9 cellular contexts compared by ENCODE assay signal in the genomic region with DNA sequence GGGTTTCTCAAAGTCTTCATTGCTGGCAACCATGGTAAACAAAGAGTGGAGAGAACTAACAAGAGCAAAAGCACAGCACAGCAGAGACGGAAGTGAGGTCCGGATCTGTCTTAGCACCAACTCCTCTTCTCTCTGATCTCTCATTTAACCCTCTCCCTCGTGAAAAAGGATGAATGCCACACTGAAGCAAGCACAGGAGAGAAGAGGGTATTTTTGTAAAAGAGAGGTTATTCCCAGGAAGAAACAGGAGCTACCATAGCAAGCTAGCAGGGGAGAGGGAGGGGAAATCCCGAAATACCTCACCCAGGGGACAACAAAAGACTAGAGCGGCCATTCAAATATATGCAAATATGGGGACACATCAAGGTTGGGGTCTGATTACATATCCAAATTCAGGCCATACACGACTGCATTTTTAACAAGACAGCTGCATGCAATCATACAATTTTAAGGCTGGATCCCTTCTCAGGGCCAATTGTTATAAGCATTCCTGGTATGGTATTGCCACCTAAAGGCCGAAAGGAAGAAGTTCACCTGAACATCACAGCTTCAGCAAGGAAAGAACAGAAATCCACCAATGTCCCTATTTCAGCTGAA. TPM values are rescaled to one million over a fixed set of nuclear protein-coding genes. Genes with fewer than 3 reads are reported as not detected.
DNase-seq lines count a peak whose midpoint lies in the region; ATAC-seq, FAIRE-seq and TF ChIP-seq lines count a peak whose summit lies in the region.
"Had no signal": no experiment of that assay in that cellular context is flagged by ENCODE, and none has a peak within 500 bp of the region (broad histone marks: within the 10 kb centered on the region; RNA-seq: fewer than 3 reads in every experiment).

No MANE protein-coding gene starts in this region.

- peaks cover 24% of the 10 kb centered on the region for H3K9me3 ChIP-seq in H9 (ENCODE audit: control insufficient read depth, low read depth, low read length)
- no peaks in the 10 kb centered on the region for H3K9me3 ChIP-seq in MM.1S (replicated peaks; ENCODE audit: insufficient read depth, low read length)
- H3K9me3 ChIP-seq in SK-N-MC (ENCODE audit: low read depth, low read length), result no peaks in the 10 kb centered on the region; the same call in 1 of the 2 replicates

- in situ Hi-C loops in ACHN (cut with HindIII; ENCODE audit: low pct_ligation_motif_present, low pct_unique_long_range_greater_than_20kb, low sequenced_read_pairs), result no loop called here

- H3K18ac ChIP-seq in H9 (ENCODE audit: insufficient read length, low read depth, low read length), result no peak overlapping the region

- no peak overlapping the region for H4K91ac ChIP-seq in H9 (ENCODE audit: insufficient read length, low read depth, low read length)

- no peak overlapping the region for H3T11ph ChIP-seq in H9 (ENCODE audit: low read length)

- no peak overlapping the region for H3K4me3 Mint-ChIP-seq in H9
- no peak overlapping the region for H3K4me3 Mint-ChIP-seq in neural crest cell

- H2BK5ac ChIP-seq in H9 (ENCODE audit: insufficient read length, low read length), result no peak overlapping the region

- no peak overlapping the region for H4K8ac ChIP-seq in H9 (replicated peaks; ENCODE audit: insufficient read length, low read depth, low read length)

- TF ChIP-seq CTCF in H9 (conservative IDR thresholded peaks at IDR 0.05), result peak; percentile 81
- peak; percentile 83 for TF ChIP-seq CTCF in MM.1S (IDR thresholded peaks at IDR 0.05; ENCODE audit: low read length)
- TF ChIP-seq CTCF in epithelial cell of esophagus (IDR thresholded peaks at IDR 0.05; ENCODE audit: insufficient read depth, low read depth, low read length, missing control alignments), result peak; percentile 73
- peak; percentile 80 for TF ChIP-seq CTCF in neural crest cell (conservative IDR thresholded peaks at IDR 0.05)

- H3K9me3 Mint-ChIP-seq in H9, result peaks cover 40 to 53% of the 10 kb centered on the region in 2 experiments
- H3K9me3 Mint-ChIP-seq in neural crest cell, result no peaks in the 10 kb centered on the region

- no peaks in the 10 kb centered on the region for H3K9me2 ChIP-seq in MM.1S (replicated peaks; ENCODE audit: insufficient read depth, low read length)

- WGBS in H9 (ENCODE audit: extremely low coverage, insufficient read length, low lambda C conversion rate), result no CpG with 5 or more reads among the region's 7 CpGs

- no peak overlapping the region for H4K5ac ChIP-seq in H9 (ENCODE audit: insufficient read length, low read depth, low read length)

- H2BK120ac ChIP-seq in H9 (ENCODE audit: low read depth, low read length, poor library complexity, severe bottlenecking), result no peak overlapping the region

- no peaks in the 10 kb centered on the region; the same call in 1 of the 2 replicates for H3K27me3 Mint-ChIP-seq in H9 (ENCODE audit: low read depth)
- H3K27me3 Mint-ChIP-seq in neural crest cell (ENCODE audit: low read depth), result no peaks in the 10 kb centered on the region

- H3K4me2 ChIP-seq in H9 (ENCODE audit: insufficient read depth, insufficient read length, low read length), result no peak overlapping the region
- H3K4me2 ChIP-seq in MM.1S (ENCODE audit: low read depth, low read length), result peak overlapping the region; percentile 55

- no peak overlapping the region for H3K56ac ChIP-seq in H9 (ENCODE audit: insufficient read length, low read depth, low read length)

- no peak overlapping the region for H3K4ac ChIP-seq in H9 (ENCODE audit: low read depth, low read length)

- H3F3A ChIP-seq in MM.1S (ENCODE audit: insufficient read depth, low read length), result peaks cover 14% of the 10 kb centered on the region

- H2AFZ ChIP-seq in H9 (ENCODE audit: low read length) (no peak overlapping the region), MM.1S (ENCODE audit: low read length) (peak overlapping the region; percentile 52)

- DNase-seq in ACHN (peak; percentile 25), H9 (peak; percentile 40), MM.1S (peak; percentile 79), SK-N-MC (ENCODE audit: low read depth, low spot score) (peak; percentile 37), epithelial cell of esophagus (ENCODE audit: low read depth) (peak; percentile 48), neural crest cell (ENCODE audit: low read depth, low spot score) (no peak)

- peak overlapping the region; percentile 60 for H3K27ac ChIP-seq in H9 (ENCODE audit: insufficient read length, low read depth, low read length)
- H3K27ac ChIP-seq in MM.1S (ENCODE audit: low read length), result peak overlapping the region; percentile 62; the same call in 1 of the 2 replicates
- H3K27ac ChIP-seq in SK-N-MC, result no peak overlapping the region

- H3K4me1 Mint-ChIP-seq in H9 (peaks cover 11 to 13% of the 10 kb centered on the region in 2 experiments), neural crest cell (peaks cover 8% of the 10 kb centered on the region)

- H3K9ac ChIP-seq in H9 (ENCODE audit: extremely low read depth, insufficient read length, low read length) (no peak overlapping the region), MM.1S (ENCODE audit: low read length) (peak overlapping the region; percentile 48), SK-N-MC (ENCODE audit: insufficient read length) (no peak overlapping the region)

- H3K79me1 ChIP-seq in H9 (ENCODE audit: insufficient read depth, low read depth, low read length, poor library complexity, severe bottlenecking), result no peaks in the 10 kb centered on the region

- H2BK20ac ChIP-seq in H9 (ENCODE audit: low read depth, low read length, poor library complexity, severe bottlenecking), result no peak overlapping the region

- H4K20me1 ChIP-seq in H9 (ENCODE audit: control insufficient read depth, insufficient read depth, insufficient read length), result no peaks in the 10 kb centered on the region
- no peaks in the 10 kb centered on the region for H4K20me1 ChIP-seq in MM.1S (ENCODE audit: insufficient read depth, low read length)

- H3K23ac ChIP-seq in H9 (ENCODE audit: insufficient read length, low read depth, low read length), result no peak overlapping the region

- FAIRE-seq in G401.6 (lab: Jason Lieb, UNC), result peak; percentile 94

- H3K27me3 ChIP-seq in H9 (ENCODE audit: insufficient read depth, low read length) (no peaks in the 10 kb centered on the region), MM.1S (replicated peaks; ENCODE audit: insufficient read depth, low read length) (no peaks in the 10 kb centered on the region)

- H3K14ac ChIP-seq in H9 (ENCODE audit: insufficient read depth, low read length), result no peak overlapping the region

- H3K36me3 ChIP-seq in MM.1S (replicated peaks; ENCODE audit: insufficient read depth, low read length) (no peaks in the 10 kb centered on the region), SK-N-MC (ENCODE audit: insufficient read depth, low read length) (no peaks in the 10 kb centered on the region)

- H3K36me3 Mint-ChIP-seq in H9 (ENCODE audit: insufficient read depth in 1 of 3, low read depth in 3 of 3) (peaks cover 0 to 3% (median 0%) of the 10 kb centered on the region in 3 experiments; a peak in 2 of 7 replicates), neural crest cell (ENCODE audit: low read depth) (no peaks in the 10 kb centered on the region)

- H3K4me3 ChIP-seq in MM.1S (ENCODE audit: low read length) (peak overlapping the region; percentile 26; the same call in 1 of the 2 replicates), SK-N-MC (no peak overlapping the region), epithelial cell of esophagus (ENCODE audit: low read length) (no peak overlapping the region)
- H3K4me3 ChIP-seq: skin epidermis had no signal

- H3K23me2 ChIP-seq in H9 (ENCODE audit: insufficient read length, low read depth, low read length, poor library complexity, severe bottlenecking), result no peaks in the 10 kb centered on the region

- H3K79me2 ChIP-seq in H9 (ENCODE audit: insufficient read depth, low read length) (no peaks in the 10 kb centered on the region), MM.1S (ENCODE audit: low read length) (no peaks in the 10 kb centered on the region)

- H2BK12ac ChIP-seq in H9 (ENCODE audit: insufficient read length, low read depth, low read length), result no peak overlapping the region

- H3K27ac Mint-ChIP-seq in H9, result peak overlapping the region; percentile 72 to 94 (median 79); a peak in 5 of 7 replicates
- H3K27ac Mint-ChIP-seq in neural crest cell (ENCODE audit: unreplicated experiment), result no peak overlapping the region

- H2BK15ac ChIP-seq in H9 (ENCODE audit: low read depth, low read length), result no peak overlapping the region

- H2AK5ac ChIP-seq in H9 (ENCODE audit: insufficient read length, low read length), result no peak overlapping the region

- H3K4me1 ChIP-seq in H9 (ENCODE audit: insufficient read depth, low read length) (no peaks in the 10 kb centered on the region), MM.1S (ENCODE audit: low read length) (peaks cover 37% of the 10 kb centered on the region)

- no peak for ATAC-seq in HG03442 (IDR thresholded peaks at IDR 0.05; ENCODE audit: unreplicated experiment)

RNA-seq across cellular contexts. Expression of gene CD40LG, which starts 46.6 kb away (rescaled TPM):
- not detected in 2 replicates for total RNA-seq in H9 (2021)
- not detected in 2 replicates for total RNA-seq in neural crest cell
